1 cellular context compared by ENCODE assay signal in genomic region chr13:106117035-106117434, GRCh38.
TF ChIP-seq lines count a peak whose summit lies in the region.

No MANE protein-coding gene starts in this region.

TF ChIP-seq in SK-N-SH, 30 proteins besides CTCF, POLR2A, EP300 and RAD21 (continued from another document):
- no peak for TF ChIP-seq REST (IDR thresholded peaks at IDR 0.05; ENCODE audit: low read depth, low read length)
- no peak for TF ChIP-seq TEAD4 (IDR thresholded peaks at IDR 0.05; ENCODE audit: borderline replicate concordance, insufficient read depth)
- TF ChIP-seq RFX5 (IDR thresholded peaks at IDR 0.05; ENCODE audit: low read length), result no peak
- TF ChIP-seq ELF1 (IDR thresholded peaks at IDR 0.05), result no peak
- no peak for TF ChIP-seq FOXJ3 (CRISPR knock-in tag; IDR thresholded peaks at IDR 0.05)
